ENCODE assay signal across 8 cellular contexts in genomic region chr14:74619672-74620131, GRCh38. TPM values are rescaled to one million over a fixed set of nuclear protein-coding genes. Genes with fewer than 3 reads are reported as not detected.
A peak's percentile ranks its signal among the peaks of the same experiment; 100 is the strongest.
DNase-seq lines count a peak whose midpoint lies in the region; ATAC-seq and TF ChIP-seq lines count a peak whose summit lies in the region.

No MANE protein-coding gene starts in this region.

- intact Hi-C loops in natural killer cell (cut with micrococcal nuclease): loop anchor here (2.0 to 10.0 kb wide), 4 partner anchors 127 to 675 kb away; partner anchors contain the start of genes ISCA2, NPC2 and YLPM1

- ATAC-seq in natural killer cell: no peak
- no peak for ATAC-seq in GM21381 (IDR thresholded peaks at IDR 0.05; ENCODE audit: unreplicated experiment)

- peak overlapping the region; percentile 91 to 97 for H3K27ac Mint-ChIP-seq in natural killer cell

- H3K27me3 Mint-ChIP-seq in natural killer cell (ENCODE audit: low read depth in 2 of 2): peaks cover 0 to 5% of the 10 kb centered on the region in 2 donors

- no peak for TF ChIP-seq CTCF in natural killer cell (IDR thresholded peaks at IDR 0.05)

- H3K9me3 Mint-ChIP-seq in natural killer cell: no peaks in the 10 kb centered on the region

- no peaks in the 10 kb centered on the region for H3K36me3 Mint-ChIP-seq in natural killer cell

- H3K4me1 Mint-ChIP-seq in natural killer cell: peaks cover 82 to 92% of the 10 kb centered on the region in 2 donors

- DNase-seq in AG20443 (ENCODE audit: low spot score): peak; percentile 94
- no peak for DNase-seq in epithelial cell of prostate (ENCODE audit: low read depth, low spot score)
- DNase-seq in natural killer cell: no peak
- DNase-seq in activated gamma-delta T cell treated with Interleukin-2 at 50 U/mL for 16 hours: no peak
- DNase-seq in NCI-H1092 (lab: John Stamatoyannopoulos, UW): no peak
- no peak for DNase-seq in NCI-H526 treated with DMSO at 0.1 percent for 48 hours (lab: John Stamatoyannopoulos, UW)

- peak overlapping the region; percentile 86 for H3K27ac ChIP-seq in epithelial cell of prostate

- H3K4me3 Mint-ChIP-seq in natural killer cell: peak overlapping the region; percentile 83

TF ChIP-seq in PFSK-1, 5 proteins besides CTCF, POLR2A, EP300 and RAD21:
- TF ChIP-seq FOXP2 (optimal IDR thresholded peaks at IDR 0.05; ENCODE audit: borderline replicate concordance, extremely low read depth, extremely low read length, insufficient read depth) (peak; percentile 19), SIN3A (IDR thresholded peaks at IDR 0.05; ENCODE audit: borderline replicate concordance, insufficient read depth, low read length) (no peak)

RNA-seq across cellular contexts. Expression of gene LTBP2, which starts 7.7 kb away (rescaled TPM):
- polyA plus RNA-seq in PFSK-1 (2012; ENCODE audit: insufficient read length, low read depth): 6.1 TPM
- 1 to 10 TPM; 2.1 to 3.7 (median 3.0) TPM for total RNA-seq in natural killer cell
